In genomic region chr9:34563262-34563661, GRCh38 we compare ENCODE assay signal across 1 cellular context.
A peak's percentile ranks its signal among the peaks of the same experiment; 100 is the strongest.
TF ChIP-seq lines count a peak whose summit lies in the region.

No MANE protein-coding gene starts in this region.

TF ChIP-seq in HEK293, 187 proteins besides CTCF, POLR2A, EP300 and RAD21 (continued from another document):
- TF ChIP-seq ZNF37A (tag by site-specific recombination; IDR thresholded peaks at IDR 0.05) (peak; percentile 30; the same call in 1 of the 2 replicates), HOXD13 (CRISPR knock-in tag; IDR thresholded peaks at IDR 0.05; ENCODE audit: borderline replicate concordance) (no peak), ZNF211 (tag by site-specific recombination; IDR thresholded peaks at IDR 0.05; ENCODE audit: low read depth) (no peak)
